Comparison of ENCODE assay signal across 19 cellular contexts in the genomic region with DNA sequence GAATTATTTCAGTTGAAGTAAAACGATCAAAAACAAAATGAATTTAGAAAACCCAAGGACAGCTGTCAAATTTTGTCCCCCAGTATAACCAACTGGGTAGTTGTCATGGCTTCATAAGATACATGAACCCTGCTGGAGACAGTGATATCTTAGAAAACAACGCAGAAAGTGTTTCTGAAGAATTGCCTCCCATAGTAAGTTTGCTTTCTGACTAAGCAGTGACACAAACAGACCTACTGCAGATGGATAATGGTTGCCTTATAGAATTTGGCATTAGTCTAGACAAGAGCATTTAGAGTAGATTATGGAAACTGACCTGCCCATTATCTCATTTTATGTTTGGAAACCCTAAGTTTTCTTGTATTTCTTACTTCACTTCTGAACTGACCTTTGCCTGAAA.
"Had no signal": no experiment of that assay in that cellular context is flagged by ENCODE, and none has a peak within 500 bp of the region (broad histone marks: within the 10 kb centered on the region; RNA-seq: fewer than 3 reads in every experiment).

No MANE protein-coding gene starts in this region.

- H3K4me3 Mint-ChIP-seq: immature natural killer cell; natural killer cell; stimulated activated effector memory CD8-positive, alpha-beta T cell treated with anti-CD3 and anti-CD28 coated beads, Interleukin-12 subunit alpha, Interleukin-12 subunit beta, amount 100 ng/mL, for 72 hours; type B pancreatic cell had no signal

- H3K4me1 ChIP-seq: esophagus squamous epithelium, lower lobe of right lung, parathyroid adenoma, prostate gland, stomach, thyroid gland had no signal

- H3K79me2 ChIP-seq: parathyroid adenoma had no signal

- H3K4me3 ChIP-seq: esophagus squamous epithelium, lower lobe of right lung, prostate gland, right atrium auricular region, stomach, thyroid gland had no signal

- H3K36me3 Mint-ChIP-seq: immature natural killer cell; stimulated activated effector memory CD8-positive, alpha-beta T cell treated with anti-CD3 and anti-CD28 coated beads, Interleukin-12 subunit alpha, Interleukin-12 subunit beta, amount 100 ng/mL, for 72 hours; type B pancreatic cell had no signal

- ATAC-seq: left ventricle myocardium superior; lower lobe of right lung; natural killer cell; sciatic nerve; stimulated activated effector memory CD8-positive, alpha-beta T cell treated with anti-CD3 and anti-CD28 coated beads, Interleukin-12 subunit alpha, Interleukin-12 subunit beta, amount 100 ng/mL, for 72 hours had no signal

- H3K27me3 Mint-ChIP-seq: type B pancreatic cell had no signal

- DNase-seq: cortex of kidney; esophagus squamous epithelium; hypothalamus; immature natural killer cell; left ventricle myocardium superior; lower lobe of right lung; natural killer cell; occipital lobe; stimulated activated CD4-positive, alpha-beta T cell treated with anti-CD3 and anti-CD28 coated beads, Interleukin-2, amount 100 ng/mL, for 24 hours; stimulated activated CD4-positive, alpha-beta T cell treated with anti-CD3 and anti-CD28 coated beads, Interleukin-4, amount 100 ng/mL, for 24 hours; stimulated activated naive CD4-positive, alpha-beta T cell treated with Interleukin-2 at 50 U/mL for 16 hours; stomach; thyroid gland had no signal

- H3K27me3 ChIP-seq: esophagus squamous epithelium, right atrium auricular region, stomach, thyroid gland had no signal

- H3K9me3 ChIP-seq: esophagus squamous epithelium, prostate gland, thyroid gland had no signal

- H2AFZ ChIP-seq: parathyroid adenoma had no signal

- H3K9me3 Mint-ChIP-seq: type B pancreatic cell had no signal

- H3K9ac ChIP-seq: parathyroid adenoma had no signal

- H3K27ac ChIP-seq: esophagus squamous epithelium, lower lobe of right lung, parathyroid adenoma, prostate gland, right atrium auricular region, stomach, thyroid gland had no signal

- H3K4me1 Mint-ChIP-seq: immature natural killer cell; natural killer cell; stimulated activated effector memory CD8-positive, alpha-beta T cell treated with anti-CD3 and anti-CD28 coated beads, Interleukin-12 subunit alpha, Interleukin-12 subunit beta, amount 100 ng/mL, for 72 hours had no signal

- H3K27ac Mint-ChIP-seq: immature natural killer cell; natural killer cell; stimulated activated effector memory CD8-positive, alpha-beta T cell treated with anti-CD3 and anti-CD28 coated beads, Interleukin-12 subunit alpha, Interleukin-12 subunit beta, amount 100 ng/mL, for 72 hours; type B pancreatic cell had no signal

- H3K36me3 ChIP-seq: esophagus squamous epithelium, lower lobe of right lung, prostate gland, right atrium auricular region, stomach, thyroid gland had no signal
